ENCODE assay signal across 9 cellular contexts in the genomic region with DNA sequence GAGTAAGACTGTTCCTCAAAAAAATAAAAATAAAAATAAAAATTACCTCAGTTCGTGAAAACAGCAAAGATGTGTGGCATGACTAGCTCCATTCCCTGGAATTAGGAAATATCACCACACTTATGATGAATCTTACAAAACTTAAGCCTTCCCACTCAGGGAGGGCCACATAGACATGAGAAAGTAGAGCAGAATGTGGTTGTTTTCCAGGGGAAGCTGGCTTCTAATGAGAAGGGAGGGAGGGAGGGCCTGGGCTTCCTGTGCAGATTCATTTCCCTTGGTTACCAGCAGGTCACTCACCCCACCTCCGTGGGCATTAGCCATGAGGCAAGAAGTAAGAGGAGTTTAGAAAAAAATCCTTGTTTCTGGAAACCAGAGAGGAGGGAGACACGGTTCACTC.
DNase-seq lines count a peak whose midpoint lies in the region; ATAC-seq, FAIRE-seq and TF ChIP-seq lines count a peak whose summit lies in the region.
"Had no signal": no experiment of that assay in that cellular context is flagged by ENCODE, and none has a peak within 500 bp of the region (broad histone marks: within the 10 kb centered on the region; RNA-seq: fewer than 3 reads in every experiment).

No MANE protein-coding gene starts in this region.

- TF ChIP-seq CTCF in kidney (IDR thresholded peaks at IDR 0.05; ENCODE audit: borderline replicate concordance, extremely low read depth, insufficient read depth) (no peak), GM10248 (IDR thresholded peaks at IDR 0.05; ENCODE audit: control extremely low read depth, extremely low read depth, low read depth, missing control alignments) (no peak)

- intact Hi-C loops in kidney (cut with DNase I) = no loop called here

- H3K9me3 ChIP-seq in kidney (ENCODE audit: control insufficient read depth in 1 of 2, low read length in 2 of 2) = no peaks in the 10 kb centered on the region

- no peak for FAIRE-seq in kidney (lab: Jason Lieb, UNC)

- ATAC-seq in HG02840 (IDR thresholded peaks at IDR 0.05; ENCODE audit: low FRiP score, unreplicated experiment) = no peak

- DNase-seq in A172 (ENCODE audit: low spot score) = peak; percentile 82
- DNase-seq in HS-5 (ENCODE audit: low read depth) = peak; percentile 98
- peak; percentile 93 for DNase-seq in amniotic stem cell (lab: John Stamatoyannopoulos, UW)
- peak; percentile 61 for DNase-seq in kidney
- no peak for DNase-seq in GM10248 (ENCODE audit: extremely low spot score)
- no peak for DNase-seq in NCI-H2029 treated with DMSO at 0.1 percent for 48 hours (lab: John Stamatoyannopoulos, UW)
- DNase-seq in NCI-H524 (lab: John Stamatoyannopoulos, UW) = no peak
- DNase-seq: dorsolateral prefrontal cortex had no signal

- POLR2A ChIA-PET in GM10248 (lab: Yijun Ruan, JAX) = no interaction called here

- H3K36me3 ChIP-seq in kidney (ENCODE audit: control insufficient read depth in 1 of 2, insufficient read depth in 2 of 2, low read length in 2 of 2) = no peaks in the 10 kb centered on the region

- no peaks in the 10 kb centered on the region for H3K4me1 ChIP-seq in kidney (ENCODE audit: control insufficient read depth in 1 of 2, insufficient read depth in 1 of 2, low read depth in 1 of 2, low read length in 2 of 2)

- CTCF ChIA-PET in GM10248 (lab: Yijun Ruan, JAX) = interaction anchor here (1.1 to 12.5 kb wide), 6 partner anchors 9 to 433 kb away, joined by 3 to 197 read pairs (median 6); no protein-coding TSS in a partner anchor

- H3K4me3 ChIP-seq in kidney (ENCODE audit: low read length in 2 of 2) = no peak overlapping the region
- H3K4me3 ChIP-seq: dorsolateral prefrontal cortex had no signal

- H3K9ac ChIP-seq in kidney (ENCODE audit: low read length in 2 of 2) = no peak overlapping the region

- H3K27ac ChIP-seq in kidney (ENCODE audit: low read depth in 2 of 2, low read length in 2 of 2) = no peak overlapping the region
- H3K27ac ChIP-seq: dorsolateral prefrontal cortex had no signal

Comparison
In these comparisons a context has a peak if more than half of its experiments do, and no peak if none do; other contexts are left out.
1. DNase-seq: peak in A172 (single experiment), HS-5 (single experiment), amniotic stem cell (single experiment) and kidney (single experiment); none in GM10248 (single experiment), NCI-H2029 treated with DMSO at 0.1 percent for 48 hours (single experiment) and NCI-H524 (0 of 2).